In genomic region chr6:144578385-144579350, GRCh38 we compare ENCODE assay signal across 2 cellular contexts.
A peak's percentile ranks its signal among the peaks of the same experiment; 100 is the strongest.
TF ChIP-seq lines count a peak whose summit lies in the region.

No MANE protein-coding gene starts in this region.

TF ChIP-seq in IMR-90, 13 proteins besides CTCF, POLR2A, EP300 and RAD21:
- TF ChIP-seq SMC3 (IDR thresholded peaks at IDR 0.05; ENCODE audit: low read depth, low read length), result no peak
- no peak for TF ChIP-seq ELK1 (IDR thresholded peaks at IDR 0.05; ENCODE audit: borderline replicate concordance, low read depth, low read length)
- no peak for TF ChIP-seq USF2 (IDR thresholded peaks at IDR 0.05; ENCODE audit: low read depth, low read length)
- no peak for TF ChIP-seq MAFK (IDR thresholded peaks at IDR 0.05; ENCODE audit: low read depth, low read length)
- TF ChIP-seq CEBPB (IDR thresholded peaks at IDR 0.05; ENCODE audit: low read depth, low read length), result peak; percentile 100

TF ChIP-seq in K562, 482 proteins besides CTCF, POLR2A, EP300 and RAD21:
- TF ChIP-seq CEBPB (tag; IDR thresholded peaks at IDR 0.05) (peak; percentile 98), ATF3 (IDR thresholded peaks at IDR 0.05) (0 out of 2 replicates have a peak, but pooled peaks have one; percentile 25), ATF3 (CRISPR knock-in tag; conservative IDR thresholded peaks at IDR 0.05) (no peak), CEBPG (CRISPR knock-in tag; IDR thresholded peaks at IDR 0.05) (no peak), CEBPG (tag; conservative IDR thresholded peaks at IDR 0.05 in 1 of 2, IDR thresholded peaks at IDR 0.05 in 1 of 2) (peak; percentile 89 to 100), KDM5B (IDR thresholded peaks at IDR 0.05; ENCODE audit: insufficient replicate concordance, low read depth, low read length) (no peak), IRF9 (tag; IDR thresholded peaks at IDR 0.05) (peak; percentile 92)
